ENCODE assay signal across 22 cellular contexts in genomic region chr2:240875228-240876034, GRCh38. TPM values are rescaled to one million over a fixed set of nuclear protein-coding genes. Genes with fewer than 3 reads are reported as not detected.
DNase-seq lines count a peak whose midpoint lies in the region; ATAC-seq, FAIRE-seq and TF ChIP-seq lines count a peak whose summit lies in the region.
"Had no signal": no experiment of that assay in that cellular context is flagged by ENCODE, and none has a peak within 500 bp of the region (broad histone marks: within the 10 kb centered on the region; RNA-seq: fewer than 3 reads in every experiment).

No MANE protein-coding gene starts in this region.

- H3K27ac ChIP-seq in SJCRH30 (peak overlapping the region; percentile 84), kidney (ENCODE audit: low read depth in 2 of 2, low read length in 2 of 2) (peak overlapping the region in 1 of 2 donors; percentile 53), osteoblast (ENCODE audit: low read depth, low read length) (no peak overlapping the region)
- H3K27ac ChIP-seq: A549 had no signal

- no peaks in the 10 kb centered on the region for H3K4me1 ChIP-seq in BE2C
- peaks cover 37% of the 10 kb centered on the region for H3K4me1 ChIP-seq in SJCRH30
- H3K4me1 ChIP-seq in kidney (ENCODE audit: control insufficient read depth in 1 of 2, insufficient read depth in 1 of 2, low read depth in 1 of 2, low read length in 2 of 2) = peaks cover 0 to 13% of the 10 kb centered on the region in 2 donors
- no peaks in the 10 kb centered on the region for H3K4me1 ChIP-seq in osteoblast (ENCODE audit: insufficient read depth, low read length)
- H3K4me1 ChIP-seq: A549 had no signal

- H3K36me3 Mint-ChIP-seq in natural killer cell = no peaks in the 10 kb centered on the region

- intact Hi-C loops in kidney (cut with DNase I) = no loop called here
- intact Hi-C loops in natural killer cell (cut with micrococcal nuclease) = no loop called here

- no peaks in the 10 kb centered on the region for H3K79me2 ChIP-seq in osteoblast (ENCODE audit: insufficient read depth, low read length)

- H3K4me2 ChIP-seq in osteoblast (ENCODE audit: insufficient read depth, low read length) = no peak overlapping the region
- H3K4me2 ChIP-seq: A549 had no signal

- no peak for FAIRE-seq in kidney (lab: Jason Lieb, UNC)
- FAIRE-seq: A549 had no signal

- DNase-seq in BE2C (peak; percentile 7), SJCRH30 (no peak), kidney (peak; percentile 52), osteoblast (ENCODE audit: insufficient read length, low spot score, missing footprints) (peak; percentile 89), D341Med (ENCODE audit: low spot score) (no peak), natural killer cell (no peak), cerebellar nuclear complex (lab: John Stamatoyannopoulos, UW) (no peak)
- DNase-seq: DMS 273 treated with DMSO at 0.1 percent for 48 hours, DND-41, KG1, MV-4-11, NCI-H1417, NCI-H187, NCI-H2227 treated with DMSO at 0.1 percent for 48 hours, NCI-H524, NCI-H82, PC-3, RPMI8226 had no signal

- H3K27me3 ChIP-seq in BE2C (no peaks in the 10 kb centered on the region), SJCRH30 (no peaks in the 10 kb centered on the region), osteoblast (ENCODE audit: insufficient read depth, low read length) (no peaks in the 10 kb centered on the region)
- H3K27me3 ChIP-seq: BLaER1 had no signal

- no peaks in the 10 kb centered on the region for H3K36me3 ChIP-seq in BE2C
- no peaks in the 10 kb centered on the region for H3K36me3 ChIP-seq in SJCRH30
- no peaks in the 10 kb centered on the region for H3K36me3 ChIP-seq in kidney (ENCODE audit: control insufficient read depth in 1 of 2, insufficient read depth in 2 of 2, low read length in 2 of 2)
- no peaks in the 10 kb centered on the region for H3K36me3 ChIP-seq in osteoblast (ENCODE audit: insufficient read depth, low read length)
- H3K36me3 ChIP-seq: BLaER1 had no signal

- H3K9me3 Mint-ChIP-seq in natural killer cell = no peaks in the 10 kb centered on the region

- no peak overlapping the region for H3K27ac Mint-ChIP-seq in natural killer cell

- H3K4me3 Mint-ChIP-seq in natural killer cell = no peak overlapping the region

- no peaks in the 10 kb centered on the region for H3K4me1 Mint-ChIP-seq in natural killer cell

- no peaks in the 10 kb centered on the region for H4K20me1 ChIP-seq in osteoblast (ENCODE audit: insufficient read depth, low read length)
- H4K20me1 ChIP-seq: BLaER1 had no signal

- TF ChIP-seq CTCF in BE2C (IDR thresholded peaks at IDR 0.05; ENCODE audit: low read depth, low read length) (no peak), kidney (IDR thresholded peaks at IDR 0.05; ENCODE audit: borderline replicate concordance, extremely low read depth, insufficient read depth) (no peak), osteoblast (IDR thresholded peaks at IDR 0.05; ENCODE audit: extremely low read depth, low read depth, low read length) (no peak), natural killer cell (IDR thresholded peaks at IDR 0.05) (no peak)

- H2AFZ ChIP-seq in osteoblast (ENCODE audit: low read length) = no peak overlapping the region

- no peak for ATAC-seq in natural killer cell
- ATAC-seq: A549, PC-3 had no signal

- H3K4me3 ChIP-seq in BE2C (ENCODE audit: low read depth, low read length) = no peak overlapping the region
- no peak overlapping the region for H3K4me3 ChIP-seq in SJCRH30
- H3K4me3 ChIP-seq in kidney (ENCODE audit: low read length in 2 of 2) = no peak overlapping the region
- no peak overlapping the region for H3K4me3 ChIP-seq in osteoblast (ENCODE audit: insufficient read depth, low read length)
- H3K4me3 ChIP-seq: A549, BLaER1 had no signal

- H3K9me3 ChIP-seq in BE2C = no peaks in the 10 kb centered on the region
- no peaks in the 10 kb centered on the region for H3K9me3 ChIP-seq in SJCRH30 (replicated peaks)
- no peaks in the 10 kb centered on the region for H3K9me3 ChIP-seq in kidney (ENCODE audit: control insufficient read depth in 1 of 2, low read length in 2 of 2)
- no peaks in the 10 kb centered on the region for H3K9me3 ChIP-seq in osteoblast (ENCODE audit: low read depth, low read length)
- H3K9me3 ChIP-seq: A549, BLaER1 had no signal

- no peaks in the 10 kb centered on the region for H3K27me3 Mint-ChIP-seq in natural killer cell (ENCODE audit: low read depth in 2 of 2)

- no peak overlapping the region for H3K9ac ChIP-seq in kidney (ENCODE audit: low read length in 2 of 2)
- H3K9ac ChIP-seq: BLaER1 had no signal

RNA-seq across cellular contexts. Expression of gene AGXT, which starts 6.8 kb away (rescaled TPM):
- not detected for polyA plus RNA-seq in BE2C (2012; ENCODE audit: insufficient read depth, insufficient read length, low read depth)
- 1.3 and 1.7 TPM in 2 replicates for total RNA-seq in SJCRH30 (2014; rRNA removed; shearing (Covaris generic))
- total RNA-seq in kidney (0.09 TPM), osteoblast (not detected in 2 replicates), natural killer cell (not detected)
- 12.5 TPM for polyA plus RNA-seq in kidney (ENCODE audit: insufficient read depth, low read depth, low replicate concordance)
- total RNA-seq: G401, H4, PC-3 had no signal
- polyA plus RNA-seq: A549 had no signal

RNA-seq across cellular contexts. Expression of gene MAB21L4, which starts 20.5 kb away (rescaled TPM):
- not detected for polyA plus RNA-seq in BE2C (2012; ENCODE audit: insufficient read depth, insufficient read length, low read depth)
- total RNA-seq in SJCRH30 (2014; rRNA removed; shearing (Covaris generic)) = 0.66 and 1.0 TPM in 2 replicates
- total RNA-seq in kidney (6.1 TPM), osteoblast (not detected in 2 replicates), natural killer cell (not detected)
- 28.5 TPM for polyA plus RNA-seq in kidney (ENCODE audit: insufficient read depth, low read depth, low replicate concordance)
- total RNA-seq: G401, H4 had no signal
- polyA plus RNA-seq: A549 had no signal

RNA-seq across cellular contexts. Expression of gene CROCC2, which starts 30.7 kb away (rescaled TPM):
- polyA plus RNA-seq in BE2C (2012; ENCODE audit: insufficient read depth, insufficient read length, low read depth) = not detected
- 0.15 and 0.26 TPM in 2 replicates for total RNA-seq in SJCRH30 (2014; rRNA removed; shearing (Covaris generic))
- 0.13 TPM for total RNA-seq in kidney
- polyA plus RNA-seq in kidney (ENCODE audit: insufficient read depth, low read depth, low replicate concordance) = not detected
- under 0.01 TPM in 2 replicates for total RNA-seq in osteoblast
- under 1 TPM in 1 of 3 donors, not detected in 2; 0.14 TPM for total RNA-seq in natural killer cell
- total RNA-seq: G401, H4, PC-3 had no signal
- polyA plus RNA-seq: A549 had no signal

RNA-seq across cellular contexts. Expression of gene KIF1A, which starts 55.4 kb away (rescaled TPM):
- polyA plus RNA-seq in BE2C (2012; ENCODE audit: insufficient read depth, insufficient read length, low read depth) = 158 TPM
- total RNA-seq in SJCRH30 (2014; rRNA removed; shearing (Covaris generic)) = 3.7 and 4.0 TPM in 2 replicates
- total RNA-seq in kidney (0.54 TPM), osteoblast (under 0.01 TPM in 1 of 2 replicates, not detected in the other), natural killer cell (under 1 TPM in 1 of 3 donors, not detected in 2; 0.09 TPM)
- polyA plus RNA-seq in kidney (ENCODE audit: insufficient read depth, low read depth, low replicate concordance) = 0.58 TPM
- total RNA-seq: PC-3 had no signal

Comparison
In these comparisons a context has a peak if more than half of its experiments do, and no peak if none do; other contexts are left out.
1. DNase-seq: peak in BE2C (single experiment), kidney (single experiment) and osteoblast (single experiment); none in SJCRH30 (0 of 2), D341Med (single experiment), natural killer cell (single experiment) and cerebellar nuclear complex (0 of 2).